Comparison of ENCODE assay signal across 8 cellular contexts in the genomic region with DNA sequence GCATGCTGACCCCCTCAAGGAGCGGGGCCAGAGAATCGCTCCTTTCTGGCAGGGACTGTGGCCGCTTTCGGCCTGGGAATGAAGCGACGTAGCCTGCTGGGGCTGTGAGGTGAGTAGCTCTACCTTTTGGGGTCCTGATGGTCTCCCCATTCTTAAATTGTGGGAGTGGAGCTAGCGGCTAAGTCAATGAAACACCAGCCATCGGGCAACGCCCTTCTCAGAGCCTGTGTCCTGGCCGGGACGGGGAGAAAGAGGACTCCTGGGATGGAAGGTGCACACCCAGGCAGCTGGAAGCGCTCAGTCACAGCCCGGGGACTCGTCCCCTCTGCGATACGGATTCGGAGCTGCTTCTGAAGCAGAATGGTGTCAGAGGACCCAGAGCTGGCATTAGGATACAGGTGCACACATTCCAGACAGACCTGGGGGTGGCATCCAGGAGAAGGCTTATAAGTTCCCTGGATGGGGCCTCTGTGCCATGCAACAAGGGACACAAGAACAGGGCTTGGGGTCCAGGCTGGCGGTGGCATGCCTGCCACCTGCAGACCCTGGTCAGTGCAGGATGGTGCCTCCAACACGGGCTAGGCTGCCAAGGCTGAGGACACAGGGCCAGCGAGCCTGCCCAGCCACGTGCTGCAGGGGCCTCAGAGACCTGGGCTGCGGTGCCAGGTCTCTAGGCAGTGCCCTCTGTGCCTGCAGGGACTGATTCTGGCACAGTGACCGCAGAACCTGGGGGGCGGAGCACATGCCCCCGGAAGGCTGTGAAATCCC. TPM values are rescaled to one million over a fixed set of nuclear protein-coding genes. Genes with fewer than 3 reads are reported as not detected.
DNase-seq lines count a peak whose midpoint lies in the region; TF ChIP-seq lines count a peak whose summit lies in the region.

No MANE protein-coding gene starts in this region.

- H3K27me3 ChIP-seq in breast epithelium, result peaks cover 0 to 6% of the 10 kb centered on the region in 2 donors
- H3K27me3 ChIP-seq in mucosa of rectum (ENCODE audit: control insufficient read depth in 2 of 2, insufficient read depth in 2 of 2, low read length in 2 of 2), result peaks cover 11 to 16% of the 10 kb centered on the region in 2 donors

- CTCF ChIA-PET in AG04449 (lab: Yijun Ruan, JAX) (interaction anchor here (0.9 to 5.3 kb wide), 6 partner anchors 9 to 469 kb away, joined by 3 to 121 read pairs (median 4); no protein-coding TSS in a partner anchor), HEK293 (lab: Yijun Ruan, JAX) (interaction anchor here (0.5 to 2.6 kb wide), 6 partner anchors 9 to 190 kb away, joined by 3 to 36 read pairs (median 4); no protein-coding TSS in a partner anchor)

- H3K9me3 ChIP-seq in HEK293 (ENCODE audit: control insufficient read depth, insufficient read depth, low read depth, low read length), result no peaks in the 10 kb centered on the region
- no peaks in the 10 kb centered on the region for H3K9me3 ChIP-seq in breast epithelium
- no peaks in the 10 kb centered on the region for H3K9me3 ChIP-seq in mucosa of rectum (ENCODE audit: control insufficient read depth in 2 of 2, low read length in 2 of 2)

- TF ChIP-seq CTCF in AG04449 (IDR thresholded peaks at IDR 0.05; ENCODE audit: insufficient read depth, low read length, missing control alignments), result no peak
- TF ChIP-seq CTCF in HEK293 (tag by site-specific recombination; IDR thresholded peaks at IDR 0.05), result no peak
- TF ChIP-seq CTCF in breast epithelium (IDR thresholded peaks at IDR 0.05), result no peak

- peak overlapping the region; percentile 1; the same call in 1 of the 2 replicates for H3K27ac ChIP-seq in HEK293 (ENCODE audit: extremely low read depth, low read depth, low read length)
- H3K27ac ChIP-seq in breast epithelium, result peak overlapping the region in 1 of 2 donors; percentile 72
- no peak overlapping the region for H3K27ac ChIP-seq in mucosa of rectum (ENCODE audit: low read depth in 2 of 2, low read length in 2 of 2)

- TF ChIP-seq POLR2A in breast epithelium (IDR thresholded peaks at IDR 0.05), result no peak

- H3K4me1 ChIP-seq in HEK293 (ENCODE audit: control insufficient read depth, insufficient read depth, low read length) (peaks cover 14% of the 10 kb centered on the region), breast epithelium (peaks cover 7 to 11% of the 10 kb centered on the region in 2 donors), mucosa of rectum (ENCODE audit: control insufficient read depth in 2 of 2, insufficient read depth in 2 of 2, low read length in 2 of 2) (peaks cover 17 to 27% of the 10 kb centered on the region in 2 donors)

- peak overlapping the region in 1 of 2 donors; percentile 52 for H3K9ac ChIP-seq in mucosa of rectum (ENCODE audit: low read depth in 1 of 2, low read length in 2 of 2)

- H3K36me3 ChIP-seq in HEK293 (ENCODE audit: control insufficient read depth in 2 of 2, insufficient read depth in 1 of 2, low read length in 2 of 2), result no peaks in the 10 kb centered on the region
- H3K36me3 ChIP-seq in breast epithelium, result no peaks in the 10 kb centered on the region
- H3K36me3 ChIP-seq in mucosa of rectum (ENCODE audit: control insufficient read depth in 2 of 2, insufficient read depth in 2 of 2, low read length in 2 of 2), result no peaks in the 10 kb centered on the region

- intact Hi-C loops in breast epithelium (cut with DNase I; ENCODE audit: low total_unique reads), result loop anchor here (10.0 kb wide), 2 partner anchors 184 to 464 kb away; no protein-coding TSS in a partner anchor

- POLR2A ChIA-PET in AG04449 (lab: Yijun Ruan, JAX), result interaction anchor here (0.9 to 3.5 kb wide), 4 partner anchors 155 to 220 kb away, joined by 4 to 12 read pairs (median 6); no protein-coding TSS in a partner anchor
- POLR2A ChIA-PET in HEK293 (lab: Yijun Ruan, JAX), result interaction anchor here (0.8 to 2.7 kb wide), 12 partner anchors 18 to 467 kb away, joined by 3 to 19 read pairs (median 4); partner anchors contain the start of genes ARF1, JMJD4 and SNAP47

- peak overlapping the region; percentile 64 for H3K4me3 ChIP-seq in AG04449 (ENCODE audit: low read depth, low read length)
- peak overlapping the region; percentile 59 for H3K4me3 ChIP-seq in HEK293 (ENCODE audit: low read depth, low read length)
- H3K4me3 ChIP-seq in breast epithelium, result peak overlapping the region; percentile 51 to 70 (median 61)
- peak overlapping the region; percentile 42 to 45 for H3K4me3 ChIP-seq in mucosa of rectum (ENCODE audit: low read length in 2 of 2)

- DNase-seq in AG04449 (ENCODE audit: low read depth, low spot score), result no peak
- DNase-seq in breast epithelium (ENCODE audit: low spot score in 2 of 2), result peak in 1 of 2 donors; percentile 31
- no peak for DNase-seq in NCI-H2081 treated with DMSO at 0.1 percent for 48 hours (lab: John Stamatoyannopoulos, UW)
- no peak for DNase-seq in amygdala (lab: John Stamatoyannopoulos, UW)
- DNase-seq in RPMI8226, result no peak
- DNase-seq in T1000 (lab: John Stamatoyannopoulos, UW), result no peak

TF ChIP-seq in HEK293, 187 proteins besides CTCF, POLR2A, EP300 and RAD21 (continues in another document):
- TF ChIP-seq GLIS2 (tag by site-specific recombination; IDR thresholded peaks at IDR 0.05) (peak; percentile 39; the same call in 1 of the 2 replicates), ZBTB17 (tag by site-specific recombination; IDR thresholded peaks at IDR 0.05) (peak; percentile 31; the same call in 1 of the 2 replicates), ZBTB8A (tag by site-specific recombination; IDR thresholded peaks at IDR 0.05) (peak; percentile 42; the same call in 1 of the 2 replicates), ZBTB20 (tag by site-specific recombination; IDR thresholded peaks at IDR 0.05) (peak; percentile 54; the same call in 1 of the 2 replicates), ZNF335 (tag by site-specific recombination; conservative IDR thresholded peaks at IDR 0.05) (peak; percentile 85), PBX3 (CRISPR knock-in tag; IDR thresholded peaks at IDR 0.05) (0 out of 2 replicates have a peak, but pooled peaks have one; percentile 41), ZNF600 (tag by site-specific recombination; IDR thresholded peaks at IDR 0.05) (peak; percentile 92), KLF1 (tag by site-specific recombination; IDR thresholded peaks at IDR 0.05) (0 out of 2 replicates have a peak, but pooled peaks have one; percentile 64), ZNF501 (tag by site-specific recombination; IDR thresholded peaks at IDR 0.05) (0 out of 2 replicates have a peak, but pooled peaks have one; percentile 4), ZBTB1 (tag by site-specific recombination; IDR thresholded peaks at IDR 0.05) (no peak), SP3 (tag by site-specific recombination; IDR thresholded peaks at IDR 0.05) (0 out of 2 replicates have a peak, but pooled peaks have one; percentile 25)
- TF ChIP-seq, protein P1, sequence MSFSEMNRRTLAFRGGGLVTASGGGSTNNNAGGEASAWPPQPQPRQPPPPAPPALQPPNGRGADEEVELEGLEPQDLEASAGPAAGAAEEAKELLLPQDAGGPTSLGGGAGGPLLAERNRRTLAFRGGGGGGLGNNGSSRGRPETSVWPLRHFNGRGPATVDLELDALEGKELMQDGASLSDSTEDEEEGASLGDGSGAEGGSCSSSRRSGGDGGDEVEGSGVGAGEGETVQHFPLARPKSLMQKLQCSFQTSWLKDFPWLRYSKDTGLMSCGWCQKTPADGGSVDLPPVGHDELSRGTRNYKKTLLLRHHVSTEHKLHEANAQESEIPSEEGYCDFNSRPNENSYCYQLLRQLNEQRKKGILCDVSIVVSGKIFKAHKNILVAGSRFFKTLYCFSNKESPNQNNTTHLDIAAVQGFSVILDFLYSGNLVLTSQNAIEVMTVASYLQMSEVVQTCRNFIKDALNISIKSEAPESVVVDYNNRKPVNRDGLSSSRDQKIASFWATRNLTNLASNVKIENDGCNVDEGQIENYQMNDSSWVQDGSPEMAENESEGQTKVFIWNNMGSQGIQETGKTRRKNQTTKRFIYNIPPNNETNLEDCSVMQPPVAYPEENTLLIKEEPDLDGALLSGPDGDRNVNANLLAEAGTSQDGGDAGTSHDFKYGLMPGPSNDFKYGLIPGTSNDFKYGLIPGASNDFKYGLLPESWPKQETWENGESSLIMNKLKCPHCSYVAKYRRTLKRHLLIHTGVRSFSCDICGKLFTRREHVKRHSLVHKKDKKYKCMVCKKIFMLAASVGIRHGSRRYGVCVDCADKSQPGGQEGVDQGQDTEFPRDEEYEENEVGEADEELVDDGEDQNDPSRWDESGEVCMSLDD (tag by site-specific recombination; IDR thresholded peaks at IDR 0.05), result no peak
- TF ChIP-seq, protein P2, sequence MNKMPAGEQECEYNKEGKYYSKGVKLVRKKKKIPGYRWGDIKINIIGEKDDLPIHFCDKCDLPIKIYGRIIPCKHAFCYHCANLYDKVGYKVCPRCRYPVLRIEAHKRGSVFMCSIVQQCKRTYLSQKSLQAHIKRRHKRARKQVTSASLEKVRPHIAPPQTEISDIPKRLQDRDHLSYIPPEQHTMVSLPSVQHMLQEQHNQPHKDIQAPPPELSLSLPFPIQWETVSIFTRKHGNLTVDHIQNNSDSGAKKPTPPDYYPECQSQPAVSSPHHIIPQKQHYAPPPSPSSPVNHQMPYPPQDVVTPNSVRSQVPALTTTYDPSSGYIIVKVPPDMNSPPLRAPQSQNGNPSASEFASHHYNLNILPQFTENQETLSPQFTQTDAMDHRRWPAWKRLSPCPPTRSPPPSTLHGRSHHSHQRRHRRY (tag by site-specific recombination; IDR thresholded peaks at IDR 0.05), result no peak

RNA-seq across cellular contexts. Expression of gene WNT9A, which starts 0.9 kb away (rescaled TPM):
- total RNA-seq in breast epithelium, result 1 to 10 TPM; 1.1 to 2.5 (median 1.3) TPM

RNA-seq across cellular contexts. Expression of gene WNT3A, which starts 58.1 kb away (rescaled TPM):
- total RNA-seq in breast epithelium, result under 1 TPM in 1 of 3 donors, not detected in 2; 0.29 TPM
